Comparison of ENCODE assay signal across 1 cellular context in genomic region chr4:3527914-3528876, GRCh38.
TF ChIP-seq lines count a peak whose summit lies in the region.

No MANE protein-coding gene starts in this region.

TF ChIP-seq in H1, 55 proteins besides CTCF, POLR2A, EP300 and RAD21:
- no peak for TF ChIP-seq SUZ12 (IDR thresholded peaks at IDR 0.05; ENCODE audit: low read length)
- TF ChIP-seq TAF7 (optimal IDR thresholded peaks at IDR 0.05; ENCODE audit: borderline replicate concordance, low read depth, low read length) = no peak
- TF ChIP-seq KDM4A (IDR thresholded peaks at IDR 0.05; ENCODE audit: low read depth, low read length, severe bottlenecking) = no peak
